Comparison of ENCODE assay signal across 1 cellular context in the genomic region with DNA sequence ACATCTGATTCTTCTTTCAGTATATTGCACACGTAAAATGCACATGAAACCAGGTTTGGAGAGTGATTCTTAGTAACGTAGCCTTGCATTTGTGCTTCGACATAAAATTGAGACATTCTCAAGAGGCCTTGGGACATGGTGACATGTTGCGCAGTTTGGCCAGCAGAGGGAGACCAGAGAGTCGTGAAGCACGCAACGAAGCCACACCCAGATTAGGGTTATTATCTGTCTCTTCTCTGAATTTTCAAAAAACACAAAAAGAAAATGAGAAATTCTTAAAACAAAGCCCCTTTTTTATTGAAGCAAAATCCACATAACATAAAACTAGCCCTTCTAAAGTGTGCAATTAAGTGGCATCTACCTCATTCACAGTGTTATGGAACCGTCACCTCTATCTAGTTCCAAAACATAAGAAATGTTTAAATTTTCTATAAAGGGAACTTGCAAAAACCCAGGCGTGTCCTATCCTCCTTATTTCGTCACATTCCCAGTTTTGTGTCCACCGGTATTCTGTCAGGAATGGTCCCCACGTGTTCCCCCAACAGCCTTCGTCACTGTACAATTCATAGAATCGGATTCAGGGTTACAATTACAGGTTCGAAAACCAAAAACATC.
TF ChIP-seq lines count a peak whose summit lies in the region.

No MANE protein-coding gene starts in this region.

TF ChIP-seq in K562, 482 proteins besides CTCF, POLR2A, EP300 and RAD21 (continued from another document):
- TF ChIP-seq TSHZ1 (CRISPR knock-in tag; IDR thresholded peaks at IDR 0.05) (no peak), TAL1 (IDR thresholded peaks at IDR 0.05) (no peak), MCM3 (IDR thresholded peaks at IDR 0.05) (no peak), PPARD (CRISPR knock-in tag; IDR thresholded peaks at IDR 0.05) (no peak), NFRKB (IDR thresholded peaks at IDR 0.05; ENCODE audit: low read depth) (peak; percentile 78; the same call in 1 of the 2 replicates), ARID2 (IDR thresholded peaks at IDR 0.05) (no peak), SMARCA4 (IDR thresholded peaks at IDR 0.05) (0 out of 2 replicates have a peak, but pooled peaks have one; percentile 32), MEF2D (tag; conservative IDR thresholded peaks at IDR 0.05; ENCODE audit: low read depth) (no peak), MXD1 (CRISPR knock-in tag; IDR thresholded peaks at IDR 0.05; ENCODE audit: borderline replicate concordance, poor library complexity, severe bottlenecking) (no peak), TOE1 (IDR thresholded peaks at IDR 0.05; ENCODE audit: borderline replicate concordance) (0 out of 2 replicates have a peak, but pooled peaks have one; percentile 18), TOE1 (CRISPR knock-in tag; IDR thresholded peaks at IDR 0.05; ENCODE audit: borderline replicate concordance, low read depth) (no peak), SMC3 (conservative IDR thresholded peaks at IDR 0.05; ENCODE audit: insufficient read depth, low read depth, low read length) (peak; percentile 34; the same call in 1 of the 2 replicates), FOXJ2 (tag; IDR thresholded peaks at IDR 0.05) (no peak), RFX7 (CRISPR knock-in tag; IDR thresholded peaks at IDR 0.05) (no peak), CC2D1A (IDR thresholded peaks at IDR 0.05) (0 out of 2 replicates have a peak, but pooled peaks have one; percentile 20), NRF1 (conservative IDR thresholded peaks at IDR 0.05 in 1 of 2, IDR thresholded peaks at IDR 0.05 in 1 of 2) (no peak), RBM22 (IDR thresholded peaks at IDR 0.05; ENCODE audit: low read depth, low read length, poor library complexity, severe bottlenecking) (no peak)
- TF ChIP-seq, protein P1, sequence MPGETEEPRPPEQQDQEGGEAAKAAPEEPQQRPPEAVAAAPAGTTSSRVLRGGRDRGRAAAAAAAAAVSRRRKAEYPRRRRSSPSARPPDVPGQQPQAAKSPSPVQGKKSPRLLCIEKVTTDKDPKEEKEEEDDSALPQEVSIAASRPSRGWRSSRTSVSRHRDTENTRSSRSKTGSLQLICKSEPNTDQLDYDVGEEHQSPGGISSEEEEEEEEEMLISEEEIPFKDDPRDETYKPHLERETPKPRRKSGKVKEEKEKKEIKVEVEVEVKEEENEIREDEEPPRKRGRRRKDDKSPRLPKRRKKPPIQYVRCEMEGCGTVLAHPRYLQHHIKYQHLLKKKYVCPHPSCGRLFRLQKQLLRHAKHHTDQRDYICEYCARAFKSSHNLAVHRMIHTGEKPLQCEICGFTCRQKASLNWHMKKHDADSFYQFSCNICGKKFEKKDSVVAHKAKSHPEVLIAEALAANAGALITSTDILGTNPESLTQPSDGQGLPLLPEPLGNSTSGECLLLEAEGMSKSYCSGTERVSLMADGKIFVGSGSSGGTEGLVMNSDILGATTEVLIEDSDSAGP (CRISPR knock-in tag; IDR thresholded peaks at IDR 0.05) = no peak
- TF ChIP-seq, protein P2, sequence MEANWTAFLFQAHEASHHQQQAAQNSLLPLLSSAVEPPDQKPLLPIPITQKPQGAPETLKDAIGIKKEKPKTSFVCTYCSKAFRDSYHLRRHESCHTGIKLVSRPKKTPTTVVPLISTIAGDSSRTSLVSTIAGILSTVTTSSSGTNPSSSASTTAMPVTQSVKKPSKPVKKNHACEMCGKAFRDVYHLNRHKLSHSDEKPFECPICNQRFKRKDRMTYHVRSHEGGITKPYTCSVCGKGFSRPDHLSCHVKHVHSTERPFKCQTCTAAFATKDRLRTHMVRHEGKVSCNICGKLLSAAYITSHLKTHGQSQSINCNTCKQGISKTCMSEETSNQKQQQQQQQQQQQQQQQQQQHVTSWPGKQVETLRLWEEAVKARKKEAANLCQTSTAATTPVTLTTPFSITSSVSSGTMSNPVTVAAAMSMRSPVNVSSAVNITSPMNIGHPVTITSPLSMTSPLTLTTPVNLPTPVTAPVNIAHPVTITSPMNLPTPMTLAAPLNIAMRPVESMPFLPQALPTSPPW (CRISPR knock-in tag; IDR thresholded peaks at IDR 0.05) = no peak
- TF ChIP-seq, protein P3, sequence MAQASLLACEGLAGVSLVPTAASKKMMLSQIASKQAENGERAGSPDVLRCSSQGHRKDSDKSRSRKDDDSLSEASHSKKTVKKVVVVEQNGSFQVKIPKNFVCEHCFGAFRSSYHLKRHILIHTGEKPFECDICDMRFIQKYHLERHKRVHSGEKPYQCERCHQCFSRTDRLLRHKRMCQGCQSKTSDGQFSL (CRISPR knock-in tag; IDR thresholded peaks at IDR 0.05) = no peak
- TF ChIP-seq, protein P3 (tag; IDR thresholded peaks at IDR 0.05) = no peak
- TF ChIP-seq, protein P4, sequence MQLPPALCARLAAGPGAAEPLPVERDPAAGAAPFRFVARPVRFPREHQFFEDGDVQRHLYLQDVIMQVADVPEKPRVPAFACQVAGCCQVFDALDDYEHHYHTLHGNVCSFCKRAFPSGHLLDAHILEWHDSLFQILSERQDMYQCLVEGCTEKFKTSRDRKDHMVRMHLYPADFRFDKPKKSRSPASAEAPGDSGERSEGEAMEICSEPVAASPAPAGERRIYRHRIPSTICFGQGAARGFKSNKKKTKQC (CRISPR knock-in tag; IDR thresholded peaks at IDR 0.05) = no peak
